ENCODE assay signal across 8 cellular contexts in the genomic region with DNA sequence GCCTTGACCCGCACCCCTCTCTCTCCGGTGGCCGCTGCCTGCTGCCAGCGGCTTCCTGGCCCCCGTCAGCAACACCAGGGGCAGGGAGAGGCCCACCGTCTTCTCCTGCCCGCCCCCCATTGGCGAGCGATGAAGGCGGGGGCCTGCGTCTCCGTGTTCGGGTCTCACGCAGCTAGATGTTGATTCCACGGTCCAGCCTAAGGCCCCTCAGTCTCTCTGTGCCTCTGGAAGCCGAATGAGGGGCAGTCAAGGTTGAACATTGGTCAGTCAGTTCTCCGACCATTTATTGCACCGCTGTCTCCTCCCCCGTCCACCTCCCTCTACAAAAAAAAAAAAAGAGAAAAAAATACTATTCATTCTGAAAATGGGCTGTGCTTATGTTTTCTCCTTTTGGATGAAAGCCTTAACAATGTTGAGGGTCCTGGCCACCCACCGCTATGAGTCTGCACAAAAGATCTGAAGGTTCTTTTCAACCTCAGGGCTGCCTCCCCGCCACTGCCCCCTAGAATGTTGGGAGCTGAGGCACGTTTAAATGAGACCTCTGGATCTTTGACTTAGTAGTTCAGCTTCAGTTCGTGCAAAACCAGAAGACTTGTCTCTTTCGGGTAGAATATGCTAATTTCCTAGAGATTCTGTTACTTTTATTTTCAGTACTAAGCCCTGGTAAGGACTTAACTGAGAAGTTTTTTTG. TPM values are rescaled to one million over a fixed set of nuclear protein-coding genes. Genes with fewer than 3 reads are reported as not detected.
A peak's percentile ranks its signal among the peaks of the same experiment; 100 is the strongest.
DNase-seq lines count a peak whose midpoint lies in the region; ATAC-seq and TF ChIP-seq lines count a peak whose summit lies in the region.

No MANE protein-coding gene starts in this region.

- in situ Hi-C loops in astrocyte of the cerebellum (cut with HindIII; ENCODE audit: low sequenced_read_pairs): no loop called here

- H3K9me3 ChIP-seq in ES-I3 (ENCODE audit: control insufficient read depth, insufficient read depth, low read length): no peaks in the 10 kb centered on the region
- no peaks in the 10 kb centered on the region for H3K9me3 ChIP-seq in Peyer's patch

- peak overlapping the region; percentile 89 to 96 (median 91) for H3K27ac ChIP-seq in Peyer's patch

- H3K4me1 ChIP-seq in ES-I3 (ENCODE audit: insufficient read depth, low read length) (peaks cover 4% of the 10 kb centered on the region; the same call in 1 of the 2 replicates), Peyer's patch (peaks cover 4 to 42% (median 10%) of the 10 kb centered on the region in 4 donors)

- DNase-seq in Peyer's patch: no peak
- no peak for DNase-seq in astrocyte of the cerebellum (ENCODE audit: low read depth)
- peak; percentile 28 for DNase-seq in iris pigment epithelial cell (ENCODE audit: low read depth)
- DNase-seq in stimulated activated CD4-positive, alpha-beta T cell treated with anti-CD3 and anti-CD28 coated beads, Interleukin-2, amount 100 ng/mL, for 48 hours: peak; percentile 11 to 18
- no peak for DNase-seq in Ammon's horn (ENCODE audit: low spot score)
- no peak for DNase-seq in KG1 (lab: John Stamatoyannopoulos, UW)

- H3K4me3 ChIP-seq in Peyer's patch (peak overlapping the region; percentile 77 to 97 (median 92)), astrocyte of the cerebellum (ENCODE audit: low read depth, low read length) (peak overlapping the region; percentile 91)

- no peak for TF ChIP-seq POLR2A in Peyer's patch (IDR thresholded peaks at IDR 0.05)

- ATAC-seq in HG02571 (IDR thresholded peaks at IDR 0.05; ENCODE audit: unreplicated experiment): peak; percentile 7

- H3K27me3 ChIP-seq in Peyer's patch: no peaks in the 10 kb centered on the region

- TF ChIP-seq CTCF in Peyer's patch (IDR thresholded peaks at IDR 0.05) (no peak), astrocyte of the cerebellum (IDR thresholded peaks at IDR 0.05; ENCODE audit: low read depth, low read length, missing control alignments) (peak; percentile 49)

- H3K36me3 ChIP-seq in ES-I3 (ENCODE audit: insufficient read depth, low read length) (peaks cover 5% of the 10 kb centered on the region), Peyer's patch (peaks cover 0 to 25% (median 0%) of the 10 kb centered on the region in 3 donors)

- H3K9ac ChIP-seq in ES-I3 (ENCODE audit: low read depth, low read length): peak overlapping the region; percentile 91

RNA-seq across cellular contexts. Expression of gene IREB2, which starts 0.7 kb away (rescaled TPM):
- 100 to 1,000 TPM in 1 of 4 donors, 10 to 100 TPM in 3; 41.9 to 193 (median 56.7) TPM for total RNA-seq in Peyer's patch

Comparison
In these comparisons a context has a peak if more than half of its experiments do, and no peak if none do; other contexts are left out.
1. DNase-seq: peak in iris pigment epithelial cell (single experiment) and stimulated activated CD4-positive, alpha-beta T cell treated with anti-CD3 and anti-CD28 coated beads, Interleukin-2, amount 100 ng/mL, for 48 hours (2 of 2); none in Peyer's patch (0 of 3), astrocyte of the cerebellum (single experiment), Ammon's horn (single experiment) and KG1 (single experiment).